Comparison of ENCODE assay signal across 8 cellular contexts in genomic region chr12:68809190-68810026, GRCh38. TPM values are rescaled to one million over a fixed set of nuclear protein-coding genes. Genes with fewer than 3 reads are reported as not detected.
DNase-seq lines count a peak whose midpoint lies in the region; ATAC-seq and TF ChIP-seq lines count a peak whose summit lies in the region.

No MANE protein-coding gene starts in this region.

- H3K27me3 ChIP-seq in PC-3 (ENCODE audit: low read length) (no peaks in the 10 kb centered on the region), ovary (no peaks in the 10 kb centered on the region)

- peaks cover 45% of the 10 kb centered on the region for H3K79me2 ChIP-seq in PC-3 (ENCODE audit: low read length)

- ATAC-seq in PC-3 (no peak), HG03521 (IDR thresholded peaks at IDR 0.05; ENCODE audit: unreplicated experiment) (no peak), GM19397 (IDR thresholded peaks at IDR 0.05; ENCODE audit: unreplicated experiment) (no peak)

- peak overlapping the region; percentile 79 for H2AFZ ChIP-seq in PC-3 (ENCODE audit: low read length)

- WGBS in ovary, 3 donors, result 75 to 76% (median 76%) methylated on average over 12 of the region's 12 CpGs

- CTCF ChIA-PET in PC-3 (lab: Charles Lee), result interaction anchor here (1.2 kb wide), 1 partner anchor 63 kb away, joined by 3 read pairs; the partner anchor contains the start of gene SLC35E3

- peak overlapping the region; percentile 96 for H3K4me2 ChIP-seq in PC-3 (ENCODE audit: low read length)

- no peaks in the 10 kb centered on the region for H3K9me2 ChIP-seq in PC-3 (replicated peaks; ENCODE audit: low read length)

- H3K4me1 ChIP-seq in PC-3 (ENCODE audit: insufficient read depth, low read length) (peaks cover 15% of the 10 kb centered on the region), ovary (ENCODE audit: insufficient read depth) (peaks cover 3% of the 10 kb centered on the region)

- H3K9me3 ChIP-seq in PC-3 (ENCODE audit: low read length) (no peaks in the 10 kb centered on the region), ovary (no peaks in the 10 kb centered on the region)

- TF ChIP-seq EP300 in ovary (IDR thresholded peaks at IDR 0.05), result no peak

- POLR2A ChIA-PET in PC-3 (lab: Charles Lee; ENCODE audit: unreplicated experiment), result interaction anchor here (0.6 to 0.9 kb wide), 3 partner anchors 11 to 55 kb away, joined by 3 to 6 read pairs (median 3); no protein-coding TSS in a partner anchor

- in situ Hi-C loops in Caki2 (cut with HindIII; ENCODE audit: low pct_unique_long_range_greater_than_20kb, low sequenced_read_pairs), result no loop called here

- DNase-seq in Caki2 (ENCODE audit: low read depth), result peak; percentile 37
- no peak for DNase-seq in PC-3
- DNase-seq in epithelial cell of esophagus (ENCODE audit: low read depth), result no peak
- no peak for DNase-seq in ovary
- DNase-seq in DMS79 (lab: John Stamatoyannopoulos, UW), result no peak
- no peak for DNase-seq in NCI-H345 (lab: John Stamatoyannopoulos, UW)

- H3K27ac ChIP-seq in PC-3 (ENCODE audit: low read length) (peak overlapping the region; percentile 95), ovary (peak overlapping the region in 1 of 2 donors; percentile 83)

- H4K20me1 ChIP-seq in PC-3 (ENCODE audit: low read length), result peaks cover 20% of the 10 kb centered on the region; the same call in 1 of the 2 replicates

- no peak for TF ChIP-seq POLR2A in ovary (IDR thresholded peaks at IDR 0.05)

- no peaks in the 10 kb centered on the region for H3F3A ChIP-seq in PC-3 (ENCODE audit: low read length, unreplicated experiment)

- peak overlapping the region; percentile 99 for H3K9ac ChIP-seq in PC-3 (ENCODE audit: low read length)

- H3K4me3 ChIP-seq in PC-3 (ENCODE audit: low read length) (peak overlapping the region; percentile 81), epithelial cell of esophagus (ENCODE audit: low read length) (peak overlapping the region; percentile 96), ovary (peak overlapping the region; percentile 87)

- BruUV-seq in PC-3 (replicated peaks; lab: Mats Ljungman, UMichigan), result no TSS peak

- no peak for TF ChIP-seq CTCF in PC-3 (conservative IDR thresholded peaks at IDR 0.05; ENCODE audit: low read depth, low read length)
- TF ChIP-seq CTCF in epithelial cell of esophagus (IDR thresholded peaks at IDR 0.05; ENCODE audit: insufficient read depth, low read depth, low read length, missing control alignments), result no peak
- TF ChIP-seq CTCF in ovary (IDR thresholded peaks at IDR 0.05), result no peak

- intact Hi-C loops in PC-3 (cut with micrococcal nuclease), result loop anchor here (5.0 kb wide), 1 partner anchor 197 kb away; the partner anchor contains the start of gene RAP1B
- intact Hi-C loops in ovary (cut with DNase I), result loop anchor here in 1 of 4 donors (10.0 kb wide), 1 partner anchor 65 kb away; the partner anchor contains the start of gene SLC35E3

- H3K36me3 ChIP-seq in PC-3 (ENCODE audit: low read depth, low read length) (peaks cover 28% of the 10 kb centered on the region), ovary (no peaks in the 10 kb centered on the region)

RNA-seq across cellular contexts. Expression of gene MDM2, which starts 1.4 kb away (rescaled TPM):
- total RNA-seq in Caki2 (2014; rRNA removed; shearing (Covaris generic); ENCODE audit: low replicate concordance), result 54.8 and 96.3 TPM in 2 replicates
- 43.0 and 86.4 TPM in 2 replicates for total RNA-seq in PC-3 (2014; rRNA removed)
- 100 to 1,000 TPM in 1 of 7 donors, 10 to 100 TPM in 6; 56.3 to 101 (median 83.8) TPM for total RNA-seq in ovary
- polyA plus RNA-seq in ovary, result 10 to 100 TPM; 14.1 to 50.4 TPM
